ENCODE assay signal across 18 cellular contexts in genomic region chr12:3622021-3622731, GRCh38.
DNase-seq lines count a peak whose midpoint lies in the region; ATAC-seq and TF ChIP-seq lines count a peak whose summit lies in the region.
"Had no signal": no experiment of that assay in that cellular context is flagged by ENCODE, and none has a peak within 500 bp of the region (broad histone marks: within the 10 kb centered on the region; RNA-seq: fewer than 3 reads in every experiment).

No MANE protein-coding gene starts in this region.

- H3K4me3 Mint-ChIP-seq in activated CD8-positive, alpha-beta T cell treated with anti-CD3 and anti-CD28 coated beads for 36 hours, result no peak overlapping the region
- no peak overlapping the region for H3K4me3 Mint-ChIP-seq in activated CD8-positive, alpha-beta T cell treated with anti-CD3 and anti-CD28 coated beads, Interleukin-2, amount 10 ng/mL, durations not matched to agents 7 days and 5 days
- H3K4me3 Mint-ChIP-seq in activated T-helper 17 cell treated with anti-CD3 and anti-CD28 coated beads, Interleukin-2, amount 50 U/mL, for 72 hours, result no peak overlapping the region
- H3K4me3 Mint-ChIP-seq: activated CD4-positive, alpha-beta T cell treated with anti-CD3 and anti-CD28 coated beads, Interleukin-2, amount 10 ng/mL, durations not matched to agents 7 days and 5 days; naive thymus-derived CD4-positive, alpha-beta T cell had no signal

- no peaks in the 10 kb centered on the region for H3K9me3 Mint-ChIP-seq in activated CD8-positive, alpha-beta T cell treated with anti-CD3 and anti-CD28 coated beads for 36 hours
- no peaks in the 10 kb centered on the region for H3K9me3 Mint-ChIP-seq in activated CD8-positive, alpha-beta T cell treated with anti-CD3 and anti-CD28 coated beads, Interleukin-2, amount 10 ng/mL, durations not matched to agents 7 days and 5 days (ENCODE audit: insufficient read depth)
- no peaks in the 10 kb centered on the region for H3K9me3 Mint-ChIP-seq in activated T-helper 17 cell treated with anti-CD3 and anti-CD28 coated beads, Interleukin-2, amount 50 U/mL, for 72 hours
- H3K9me3 Mint-ChIP-seq: activated CD4-positive, alpha-beta T cell treated with anti-CD3 and anti-CD28 coated beads, Interleukin-2, amount 10 ng/mL, durations not matched to agents 7 days and 5 days; naive thymus-derived CD4-positive, alpha-beta T cell had no signal

- intact Hi-C loops in activated CD8-positive, alpha-beta T cell treated with anti-CD3 and anti-CD28 coated beads for 36 hours (cut with micrococcal nuclease), result no loop called here

- no peak overlapping the region for H3K27ac Mint-ChIP-seq in activated CD8-positive, alpha-beta T cell treated with anti-CD3 and anti-CD28 coated beads for 36 hours
- no peak overlapping the region for H3K27ac Mint-ChIP-seq in activated CD8-positive, alpha-beta T cell treated with anti-CD3 and anti-CD28 coated beads, Interleukin-2, amount 10 ng/mL, durations not matched to agents 7 days and 5 days
- peak overlapping the region; percentile 11 for H3K27ac Mint-ChIP-seq in activated T-helper 17 cell treated with anti-CD3 and anti-CD28 coated beads, Interleukin-2, amount 50 U/mL, for 72 hours

- H3K36me3 Mint-ChIP-seq in activated CD8-positive, alpha-beta T cell treated with anti-CD3 and anti-CD28 coated beads for 36 hours (ENCODE audit: low read depth), result peaks cover 25% of the 10 kb centered on the region
- H3K36me3 Mint-ChIP-seq in activated CD8-positive, alpha-beta T cell treated with anti-CD3 and anti-CD28 coated beads, Interleukin-2, amount 10 ng/mL, durations not matched to agents 7 days and 5 days (ENCODE audit: low read depth), result peaks cover 47% of the 10 kb centered on the region
- H3K36me3 Mint-ChIP-seq in activated T-helper 17 cell treated with anti-CD3 and anti-CD28 coated beads, Interleukin-2, amount 50 U/mL, for 72 hours (ENCODE audit: low read depth), result peaks cover 92% of the 10 kb centered on the region

- POLR2A ChIA-PET in activated CD8-positive, alpha-beta T cell treated with anti-CD3 and anti-CD28 coated beads for 36 hours (lab: Charles Lee), result no interaction called here
- POLR2A ChIA-PET in activated CD8-positive, alpha-beta T cell treated with anti-CD3 and anti-CD28 coated beads, Interleukin-2, amount 10 ng/mL, durations not matched to agents 7 days and 5 days (lab: Charles Lee), result no interaction called here

- no peak for DNase-seq in activated CD8-positive, alpha-beta T cell treated with anti-CD3 and anti-CD28 coated beads for 36 hours
- no peak for DNase-seq in activated CD8-positive, alpha-beta T cell treated with anti-CD3 and anti-CD28 coated beads, Interleukin-2, amount 10 ng/mL, durations not matched to agents 7 days and 5 days
- DNase-seq in inferior parietal cortex (ENCODE audit: extremely low spot score) (peak; percentile 40), H4 (ENCODE audit: low spot score) (no peak), AG08396 (ENCODE audit: low spot score) (no peak)
- no peak for DNase-seq in stimulated activated naive CD8-positive, alpha-beta T cell treated with anti-CD3 and anti-CD28 coated beads, Interleukin-15, Interleukin-2, amounts not matched to agents 100 U/mL and 50 U/mL, for 24 hours
- no peak for DNase-seq in stimulated activated CD4-positive, alpha-beta T cell treated with anti-CD3 and anti-CD28 coated beads, Interleukin-2, amount 100 ng/mL, for 48 hours
- DNase-seq: ACHN; activated CD4-positive, alpha-beta T cell treated with anti-CD3 and anti-CD28 coated beads, Interleukin-2, amount 10 ng/mL, durations not matched to agents 7 days and 5 days; colonic mucosa; COR-L47; naive thymus-derived CD4-positive, alpha-beta T cell; NCI-H1417; NCI-H748 treated with DMSO at 0.1 percent for 48 hours; PC-3; stimulated activated naive CD4-positive, alpha-beta T cell treated with Interleukin-2 at 50 U/mL for 16 hours; T1000 had no signal

- H3K27me3 Mint-ChIP-seq in activated CD8-positive, alpha-beta T cell treated with anti-CD3 and anti-CD28 coated beads for 36 hours, result no peaks in the 10 kb centered on the region
- no peaks in the 10 kb centered on the region for H3K27me3 Mint-ChIP-seq in activated CD8-positive, alpha-beta T cell treated with anti-CD3 and anti-CD28 coated beads, Interleukin-2, amount 10 ng/mL, durations not matched to agents 7 days and 5 days (ENCODE audit: low read depth)
- H3K27me3 Mint-ChIP-seq in activated T-helper 17 cell treated with anti-CD3 and anti-CD28 coated beads, Interleukin-2, amount 50 U/mL, for 72 hours, result no peaks in the 10 kb centered on the region
- H3K27me3 Mint-ChIP-seq: activated CD4-positive, alpha-beta T cell treated with anti-CD3 and anti-CD28 coated beads, Interleukin-2, amount 10 ng/mL, durations not matched to agents 7 days and 5 days; naive thymus-derived CD4-positive, alpha-beta T cell had no signal

- TF ChIP-seq CTCF in activated CD8-positive, alpha-beta T cell treated with anti-CD3 and anti-CD28 coated beads for 36 hours (IDR thresholded peaks at IDR 0.05), result no peak

- H3K4me1 Mint-ChIP-seq in activated CD8-positive, alpha-beta T cell treated with anti-CD3 and anti-CD28 coated beads for 36 hours (ENCODE audit: low read depth), result peaks cover under 1% of the 10 kb centered on the region
- peaks cover 3% of the 10 kb centered on the region for H3K4me1 Mint-ChIP-seq in activated CD8-positive, alpha-beta T cell treated with anti-CD3 and anti-CD28 coated beads, Interleukin-2, amount 10 ng/mL, durations not matched to agents 7 days and 5 days (ENCODE audit: low read depth)
- no peaks in the 10 kb centered on the region for H3K4me1 Mint-ChIP-seq in activated T-helper 17 cell treated with anti-CD3 and anti-CD28 coated beads, Interleukin-2, amount 50 U/mL, for 72 hours

- CTCF ChIA-PET in activated CD8-positive, alpha-beta T cell treated with anti-CD3 and anti-CD28 coated beads for 36 hours (lab: Charles Lee), result interaction anchor here (1.1 to 1.5 kb wide), 3 partner anchors 37 to 322 kb away, joined by 3 to 6 read pairs (median 4); no protein-coding TSS in a partner anchor
- CTCF ChIA-PET in activated CD8-positive, alpha-beta T cell treated with anti-CD3 and anti-CD28 coated beads, Interleukin-2, amount 10 ng/mL, durations not matched to agents 7 days and 5 days (lab: Charles Lee), result interaction anchor here (1.6 to 1.7 kb wide), 2 partner anchors 10 to 322 kb away, joined by 4 to 10 read pairs; no protein-coding TSS in a partner anchor

- peak; percentile 53 for ATAC-seq in activated CD8-positive, alpha-beta T cell treated with anti-CD3 and anti-CD28 coated beads for 36 hours
- ATAC-seq in activated CD8-positive, alpha-beta T cell treated with anti-CD3 and anti-CD28 coated beads, Interleukin-2, amount 10 ng/mL, durations not matched to agents 7 days and 5 days, result no peak
- ATAC-seq in activated T-helper 17 cell treated with anti-CD3 and anti-CD28 coated beads, Interleukin-2, amount 50 U/mL, for 72 hours (replicated peaks), result peak; percentile 85
- ATAC-seq in stimulated activated naive CD8-positive, alpha-beta T cell treated with anti-CD3 and anti-CD28 coated beads, Interleukin-15, Interleukin-2, amounts not matched to agents 100 U/mL and 50 U/mL, for 24 hours, result peak; percentile 46
- ATAC-seq: naive thymus-derived CD4-positive, alpha-beta T cell; PC-3 had no signal
